Comparison of ENCODE assay signal across 8 cellular contexts in genomic region chr15:63046927-63047760, GRCh38. TPM values are rescaled to one million over a fixed set of nuclear protein-coding genes. Genes with fewer than 3 reads are reported as not detected.
DNase-seq lines count a peak whose midpoint lies in the region; TF ChIP-seq lines count a peak whose summit lies in the region.

No MANE protein-coding gene starts in this region.

- intact Hi-C loops in A673 (cut with micrococcal nuclease; ENCODE audit: unreplicated experiment) (loop anchor here (5.0 kb wide), 1 partner anchor 355 kb away; no protein-coding TSS in a partner anchor), MCF 10A (cut with micrococcal nuclease) (loop anchor here (5.0 kb wide), 1 partner anchor 150 kb away; no protein-coding TSS in a partner anchor)

- POLR2A ChIA-PET in A673 (lab: Charles Lee; ENCODE audit: low non-redundant PET) (interaction anchor here (0.5 to 0.6 kb wide), 2 partner anchors 289 to 619 kb away, joined by 3 to 5 read pairs; no protein-coding TSS in a partner anchor), MCF 10A (lab: Yijun Ruan, JAX) (interaction anchor here (0.5 to 5.6 kb wide), 24 partner anchors 8 to 1065 kb away, joined by 3 to 43 read pairs (median 5); partner anchors contain the start of gene RPS27L)

- H3K27ac ChIP-seq in A673 (ENCODE audit: low read depth, low read length, poor library complexity, severe bottlenecking) (no peak overlapping the region), HUES64 (ENCODE audit: low read depth, low read length) (peak overlapping the region; percentile 78; the same call in 1 of the 2 replicates)

- TF ChIP-seq CTCF in A673 (conservative IDR thresholded peaks at IDR 0.05; ENCODE audit: low read depth, low read length) (no peak), MCF 10A (IDR thresholded peaks at IDR 0.05; ENCODE audit: unreplicated experiment) (no peak)

- H3K36me3 Mint-ChIP-seq in MCF 10A (ENCODE audit: insufficient read depth, unreplicated experiment), result peaks cover 34% of the 10 kb centered on the region

- no peak for DNase-seq in A673 (ENCODE audit: low spot score)
- no peak for DNase-seq in MCF 10A (ENCODE audit: unreplicated experiment)
- DNase-seq in NCI-H2029 treated with DMSO at 0.1 percent for 48 hours (lab: John Stamatoyannopoulos, UW), result no peak
- no peak for DNase-seq in AML-193 (lab: John Stamatoyannopoulos, UW)
- no peak for DNase-seq in HPDE6-E6E7 (ENCODE audit: extremely low spot score)
- DNase-seq in DMS79 treated with DMSO at 0.1 percent for 48 hours (lab: John Stamatoyannopoulos, UW), result no peak

- CTCF ChIA-PET in A673 (lab: Charles Lee) (interaction anchor here (0.5 to 1.6 kb wide), 12 partner anchors 11 to 1380 kb away, joined by 3 to 10 read pairs (median 4); no protein-coding TSS in a partner anchor), MCF 10A (lab: Yijun Ruan, JAX) (interaction anchor here (0.5 to 7.7 kb wide), 42 partner anchors 10 to 624 kb away, joined by 3 to 109 read pairs (median 6); no protein-coding TSS in a partner anchor)

- WGBS in HUES64, result 45% methylated on average over 8 of the region's 8 CpGs

- no peaks in the 10 kb centered on the region for H3K36me3 ChIP-seq in A673 (ENCODE audit: insufficient read depth, low read length, poor library complexity, severe bottlenecking)
- peaks cover 67% of the 10 kb centered on the region for H3K36me3 ChIP-seq in HUES64 (ENCODE audit: insufficient read depth, low read length)
- H3K36me3 ChIP-seq in mucosa of stomach (ENCODE audit: control insufficient read depth, insufficient read depth, low read length), result no peaks in the 10 kb centered on the region

- BruUV-seq in A673 (replicated peaks; lab: Mats Ljungman, UMichigan) (no TSS peak), MCF 10A (replicated peaks; lab: Mats Ljungman, UMichigan) (no TSS peak)

- H3K4me3 ChIP-seq in A673 (ENCODE audit: low read depth, low read length, poor library complexity, severe bottlenecking) (peak overlapping the region; percentile 81), HUES64 (ENCODE audit: low read length) (peak overlapping the region; percentile 58), mucosa of stomach (ENCODE audit: low read length) (peak overlapping the region; percentile 31)

- no peaks in the 10 kb centered on the region for H3K27me3 Mint-ChIP-seq in MCF 10A (ENCODE audit: insufficient read depth, unreplicated experiment)

- H3K9me3 Mint-ChIP-seq in MCF 10A (ENCODE audit: unreplicated experiment), result no peaks in the 10 kb centered on the region

- H3K4me1 ChIP-seq in A673 (ENCODE audit: insufficient read depth, low read length, poor library complexity, severe bottlenecking), result peaks cover 36% of the 10 kb centered on the region
- H3K4me1 ChIP-seq in HUES64 (ENCODE audit: insufficient read depth, low read length), result peaks cover 62% of the 10 kb centered on the region
- peaks cover 48% of the 10 kb centered on the region for H3K4me1 ChIP-seq in mucosa of stomach (ENCODE audit: control insufficient read depth, insufficient read depth, low read length)

- H3K9me3 ChIP-seq in A673 (ENCODE audit: low read depth, low read length, poor library complexity, severe bottlenecking) (no peaks in the 10 kb centered on the region), HUES64 (ENCODE audit: insufficient read depth, low read depth, low read length) (no peaks in the 10 kb centered on the region), mucosa of stomach (ENCODE audit: control insufficient read depth, low read length) (no peaks in the 10 kb centered on the region)

- H3K4me3 Mint-ChIP-seq in MCF 10A (ENCODE audit: unreplicated experiment), result peak overlapping the region; percentile 96

- peak overlapping the region; percentile 74 for H3K27ac Mint-ChIP-seq in MCF 10A (ENCODE audit: low read depth, unreplicated experiment)

- peaks cover 62% of the 10 kb centered on the region for H3K4me1 Mint-ChIP-seq in MCF 10A (ENCODE audit: insufficient read depth, unreplicated experiment)

- H3K9ac ChIP-seq in HUES64 (ENCODE audit: low read depth, low read length), result peak overlapping the region; percentile 64
- H3K9ac ChIP-seq in mucosa of stomach (ENCODE audit: low read length), result peak overlapping the region; percentile 97

- H3K27me3 ChIP-seq in A673 (replicated peaks; ENCODE audit: insufficient read depth, low read depth, low read length, poor library complexity), result peaks cover 40% of the 10 kb centered on the region
- H3K27me3 ChIP-seq in HUES64 (ENCODE audit: insufficient read depth, low read length), result no peaks in the 10 kb centered on the region
- peaks cover 30% of the 10 kb centered on the region for H3K27me3 ChIP-seq in mucosa of stomach (ENCODE audit: control insufficient read depth, insufficient read depth, low read length)

RNA-seq across cellular contexts. Expression of gene TPM1, which starts 4.6 kb away (rescaled TPM):
- total RNA-seq in A673 (2021) (31.2 and 34.5 TPM in 2 replicates), MCF 10A (2022) (67.8 and 70.4 TPM in 2 replicates)
- 315 TPM for polyA plus RNA-seq in HUES64 (2013, experiment 1 of 2)
- polyA plus RNA-seq in HUES64 (2013, experiment 2 of 2), result 324 TPM

Comparison
In these comparisons a context has a peak if more than half of its experiments do, and no peak if none do; other contexts are left out.
1. H3K4me3 ChIP-seq: peak in every context shown above with its lines; median percentile 81 in A673; 58 in HUES64; 31 in mucosa of stomach.